ENCODE assay signal across 8 cellular contexts in the genomic region with DNA sequence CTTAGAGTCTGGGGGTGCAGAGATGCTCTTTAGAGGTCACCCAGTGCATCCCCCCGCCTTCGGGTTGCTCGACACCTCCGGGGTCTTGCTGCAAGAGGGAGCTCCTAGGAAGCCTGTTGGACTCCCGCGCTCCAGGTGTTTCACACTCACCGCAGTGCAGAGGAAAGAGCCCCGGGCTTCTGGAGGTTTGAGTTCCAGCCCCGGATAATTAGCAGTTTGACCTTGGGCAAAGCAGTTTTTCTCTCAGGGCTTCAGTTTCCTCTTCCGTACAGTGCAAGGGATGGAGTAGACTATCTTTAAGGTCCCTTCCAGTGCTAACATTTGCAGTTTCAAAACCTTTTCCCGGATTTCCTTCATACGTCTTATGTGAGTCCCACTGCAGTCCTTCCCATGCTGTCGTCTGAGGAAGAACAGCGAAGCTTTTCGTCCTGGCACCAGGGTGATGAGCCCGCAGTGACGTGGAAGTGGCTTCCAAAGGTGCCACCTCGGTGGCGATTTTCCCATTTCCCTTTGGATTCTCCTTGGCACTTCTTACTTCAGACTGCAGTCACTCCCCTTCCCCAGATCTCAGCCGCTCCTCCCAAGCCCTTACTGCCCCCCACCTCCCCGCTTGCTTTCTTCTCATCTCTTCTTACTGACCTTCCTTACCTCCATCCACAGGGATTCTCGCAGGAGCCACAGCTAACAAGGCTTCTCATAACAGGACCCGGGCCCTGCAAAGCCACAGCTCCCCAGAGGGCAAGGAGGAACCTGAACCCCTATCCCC. TPM values are rescaled to one million over a fixed set of nuclear protein-coding genes. Genes with fewer than 3 reads are reported as not detected.
DNase-seq lines count a peak whose midpoint lies in the region; ATAC-seq, FAIRE-seq and TF ChIP-seq lines count a peak whose summit lies in the region.

No MANE protein-coding gene starts in this region.

- DNase-seq in NCI-H1092 treated with DMSO at 0.1 percent for 48 hours (lab: John Stamatoyannopoulos, UW), result peak; percentile 18
- no peak for DNase-seq in NCI-H1092 (lab: John Stamatoyannopoulos, UW)
- DNase-seq in Peyer's patch, result peak in 1 of 3 donors; percentile 58
- DNase-seq in ovary, result no peak
- no peak for DNase-seq in RCC 7860 (ENCODE audit: low spot score)
- DNase-seq in HuH-7 (ENCODE audit: low spot score), result no peak

- 5 to 6% methylated on average over 23 of the region's 23 CpGs for WGBS in esophagus, 2 donors
- 2 to 4% (median 4%) methylated on average over 23 of the region's 23 CpGs for WGBS in ovary, 3 donors

- no peak for ATAC-seq in HG03442 (IDR thresholded peaks at IDR 0.05; ENCODE audit: unreplicated experiment)

- TF ChIP-seq CTCF in Peyer's patch (IDR thresholded peaks at IDR 0.05) (no peak), ovary (IDR thresholded peaks at IDR 0.05) (no peak)

- H3K27ac ChIP-seq in Peyer's patch, result peak overlapping the region; percentile 47 to 84 (median 76)
- peak overlapping the region; percentile 87 to 95 for H3K27ac ChIP-seq in esophagus (ENCODE audit: low read depth in 2 of 2, low read length in 1 of 2)
- peak overlapping the region in 1 of 2 donors; percentile 15 for H3K27ac ChIP-seq in ovary

- FAIRE-seq in RCC 7860 (lab: Jason Lieb, UNC), result no peak

- intact Hi-C loops in ovary (cut with DNase I), result loop anchor here in 2 of 4 donors (10.0 kb wide), 2 partner anchors 194 to 384 kb away; a partner anchor contains a TSS

- TF ChIP-seq POLR2A in Peyer's patch (IDR thresholded peaks at IDR 0.05) (no peak), ovary (IDR thresholded peaks at IDR 0.05) (no peak)

- H3K9me3 ChIP-seq in Peyer's patch (no peaks in the 10 kb centered on the region), esophagus (ENCODE audit: control insufficient read depth in 2 of 2, insufficient read depth in 1 of 2, low read depth in 1 of 2, low read length in 1 of 2) (no peaks in the 10 kb centered on the region), ovary (no peaks in the 10 kb centered on the region)

- TF ChIP-seq EP300 in ovary (IDR thresholded peaks at IDR 0.05), result no peak

- H3K4me3 ChIP-seq in Peyer's patch (peak overlapping the region; percentile 56 to 96 (median 70)), esophagus (ENCODE audit: low read depth in 1 of 2, low read length in 2 of 2) (peak overlapping the region; percentile 69 to 77), ovary (peak overlapping the region; percentile 89)

- H3K4me1 ChIP-seq in Peyer's patch (peaks cover 0 to 55% (median 24%) of the 10 kb centered on the region in 4 donors), esophagus (ENCODE audit: control insufficient read depth in 2 of 2, insufficient read depth in 2 of 2, low read length in 1 of 2) (peaks cover 6 to 15% of the 10 kb centered on the region in 2 donors), ovary (ENCODE audit: insufficient read depth) (peaks cover 10% of the 10 kb centered on the region)

- H3K27me3 ChIP-seq in Peyer's patch (no peaks in the 10 kb centered on the region), esophagus (ENCODE audit: control insufficient read depth in 1 of 2, insufficient read depth in 2 of 2, low read length in 2 of 2) (no peaks in the 10 kb centered on the region), ovary (no peaks in the 10 kb centered on the region)

- H3K36me3 ChIP-seq in Peyer's patch (peaks cover 0 to 46% (median 3%) of the 10 kb centered on the region in 3 donors), esophagus (ENCODE audit: control insufficient read depth in 2 of 2, insufficient read depth in 2 of 2, low read length in 1 of 2) (peaks cover 11 to 43% of the 10 kb centered on the region in 2 donors), ovary (no peaks in the 10 kb centered on the region)

RNA-seq across cellular contexts. Expression of a gene that starts 0.6 kb away (rescaled TPM):
- total RNA-seq in Peyer's patch (100 to 1,000 TPM in 1 of 4 donors, 10 to 100 TPM in 3; 63.9 to 690 (median 70.4) TPM), ovary (10 to 100 TPM; 37.3 to 59.6 (median 48.1) TPM)
- polyA plus RNA-seq in esophagus (10 to 100 TPM; 50.1 to 54.9 TPM), ovary (10 to 100 TPM; 23.3 to 74.5 TPM)

RNA-seq across cellular contexts. Expression of a gene that starts 1.0 kb away (rescaled TPM):
- total RNA-seq in Peyer's patch, result 100 to 1,000 TPM in 3 of 4 donors, 10 to 100 TPM in 1; 91.8 to 151 (median 115) TPM
- polyA plus RNA-seq in esophagus, result 10 to 100 TPM; 45.0 to 90.4 TPM
- 100 to 1,000 TPM in 5 of 7 donors, 10 to 100 TPM in 2; 86.5 to 123 (median 106) TPM for total RNA-seq in ovary
- 100 to 1,000 TPM in 1 of 2 donors, 10 to 100 TPM in 1; 71.1 to 144 TPM for polyA plus RNA-seq in ovary

RNA-seq across cellular contexts. Expression of a gene that starts 10.1 kb away (rescaled TPM):
- total RNA-seq in Peyer's patch (1 to 10 TPM; 3.3 to 7.0 (median 3.9) TPM), ovary (1 to 10 TPM in 5 of 7 donors, under 1 TPM in 2; 0.38 to 3.8 (median 2.1) TPM)
- polyA plus RNA-seq in esophagus (under 1 TPM; 0.29 to 0.45 TPM), ovary (1 to 10 TPM in 1 of 2 donors, under 1 TPM in 1; 0.28 to 2.8 TPM)

RNA-seq across cellular contexts. Expression of a gene that starts 21.4 kb away (rescaled TPM):
- 100 to 1,000 TPM in 3 of 4 donors, 10 to 100 TPM in 1; 97.4 to 431 (median 280) TPM for total RNA-seq in Peyer's patch
- polyA plus RNA-seq in esophagus, result 100 to 1,000 TPM; 196 to 231 TPM
- 100 to 1,000 TPM in 6 of 7 donors, 10 to 100 TPM in 1; 80.6 to 137 (median 114) TPM for total RNA-seq in ovary
- polyA plus RNA-seq in ovary, result 100 to 1,000 TPM; 106 to 259 TPM

RNA-seq across cellular contexts. Expression of a gene that starts 53.9 kb away (rescaled TPM):
- total RNA-seq in Peyer's patch, result 100 to 1,000 TPM; 210 to 284 (median 246) TPM
- 100 to 1,000 TPM; 150 to 426 TPM for polyA plus RNA-seq in esophagus
- 100 to 1,000 TPM; 135 to 229 (median 166) TPM for total RNA-seq in ovary
- polyA plus RNA-seq in ovary, result 100 to 1,000 TPM; 170 to 357 TPM
